9 cellular contexts compared by ENCODE assay signal in genomic region chr4:30716158-30716557, GRCh38. TPM values are rescaled to one million over a fixed set of nuclear protein-coding genes. Genes with fewer than 3 reads are reported as not detected.
DNase-seq lines count a peak whose midpoint lies in the region; ATAC-seq and TF ChIP-seq lines count a peak whose summit lies in the region.
"Had no signal": no experiment of that assay in that cellular context is flagged by ENCODE, and none has a peak within 500 bp of the region (broad histone marks: within the 10 kb centered on the region; RNA-seq: fewer than 3 reads in every experiment).

No MANE protein-coding gene starts in this region.

- H3K4me2 ChIP-seq in PC-9 (peak overlapping the region; percentile 87), parathyroid adenoma (ENCODE audit: low read length) (peak overlapping the region; percentile 52)

- H3K27me3 ChIP-seq in PC-9 (ENCODE audit: insufficient read depth, low read depth) (no peaks in the 10 kb centered on the region), parathyroid adenoma (ENCODE audit: control insufficient read depth, insufficient read depth, low read length) (no peaks in the 10 kb centered on the region)

- in situ Hi-C loops in ACHN (cut with HindIII; ENCODE audit: low pct_ligation_motif_present, low pct_unique_long_range_greater_than_20kb, low sequenced_read_pairs) = no loop called here

- ATAC-seq in HG03565 (IDR thresholded peaks at IDR 0.05; ENCODE audit: unreplicated experiment) = no peak

- H3K9ac ChIP-seq in parathyroid adenoma = no peak overlapping the region

- H3F3A ChIP-seq in PC-9 (ENCODE audit: insufficient read depth, low read depth) = peaks cover 12% of the 10 kb centered on the region

- peak; percentile 55 for DNase-seq in ACHN
- peak; percentile 49 for DNase-seq in GM10266 (ENCODE audit: extremely low spot score)
- DNase-seq in PC-9 = no peak
- no peak for DNase-seq in epithelial cell of prostate (ENCODE audit: low read depth, low spot score)
- no peak for DNase-seq in activated effector memory CD4-positive, alpha-beta T cell treated with Interleukin-2 at 50 U/mL for 16 hours
- DNase-seq in NCI-H2029 (lab: John Stamatoyannopoulos, UW) = no peak

- peak overlapping the region; percentile 58 for H3K4me3 ChIP-seq in PC-9
- peak overlapping the region; percentile 17 for H3K4me3 ChIP-seq in parathyroid adenoma (ENCODE audit: low read depth, low read length)

- BruUV-seq in PC-9 (replicated peaks; lab: Mats Ljungman, UMichigan) = no TSS peak

- no peaks in the 10 kb centered on the region for H3K9me3 ChIP-seq in PC-9 (ENCODE audit: insufficient read depth, low read depth)
- no peaks in the 10 kb centered on the region for H3K9me3 ChIP-seq in parathyroid adenoma (ENCODE audit: control insufficient read depth, low read length)
- H3K9me3 ChIP-seq: neutrophil had no signal

- POLR2A ChIA-PET in PC-9 (lab: Charles Lee; ENCODE audit: unreplicated experiment) = no interaction called here

- no peaks in the 10 kb centered on the region for H4K20me1 ChIP-seq in PC-9 (ENCODE audit: insufficient read depth)

- TF ChIP-seq CTCF in GM10266 (IDR thresholded peaks at IDR 0.05; ENCODE audit: control insufficient read depth, insufficient read depth, low read depth, missing control alignments) (peak; percentile 49), PC-9 (conservative IDR thresholded peaks at IDR 0.05) (peak; percentile 76), parathyroid adenoma (IDR thresholded peaks at IDR 0.05) (no peak)

- peak overlapping the region; percentile 53 for H3K27ac ChIP-seq in PC-9
- peak overlapping the region; percentile 73 for H3K27ac ChIP-seq in epithelial cell of prostate
- H3K27ac ChIP-seq in parathyroid adenoma = no peak overlapping the region
- H3K27ac ChIP-seq: neutrophil had no signal

- intact Hi-C loops in PC-9 (cut with micrococcal nuclease; ENCODE audit: unreplicated experiment) = loop anchor here (2.0 to 10.0 kb wide), 8 partner anchors 106 to 1426 kb away; no protein-coding TSS in a partner anchor

- CTCF ChIA-PET in PC-9 (lab: Charles Lee) = no interaction called here

- H3K4me1 ChIP-seq in PC-9 (replicated peaks; ENCODE audit: insufficient read depth) (no peaks in the 10 kb centered on the region), parathyroid adenoma (no peaks in the 10 kb centered on the region)

- peaks cover 7% of the 10 kb centered on the region; the same call in 1 of the 2 replicates for H3K79me2 ChIP-seq in PC-9 (ENCODE audit: low read depth)
- no peaks in the 10 kb centered on the region for H3K79me2 ChIP-seq in parathyroid adenoma

- H3K9me2 ChIP-seq in PC-9 (ENCODE audit: insufficient read depth) = no peaks in the 10 kb centered on the region

- H2AFZ ChIP-seq in PC-9 (peak overlapping the region; percentile 68; the same call in 1 of the 2 replicates), parathyroid adenoma (no peak overlapping the region)

- H3K36me3 ChIP-seq in PC-9 (ENCODE audit: low read depth) = no peaks in the 10 kb centered on the region
- no peaks in the 10 kb centered on the region for H3K36me3 ChIP-seq in parathyroid adenoma (ENCODE audit: control insufficient read depth, insufficient read depth, low read length)
- H3K36me3 ChIP-seq: neutrophil had no signal

RNA-seq across cellular contexts. Expression of gene PCDH7, which starts 4.0 kb away (rescaled TPM):
- 28.6 and 32.4 TPM in 2 replicates for total RNA-seq in PC-9 (2021)

Comparison
In these comparisons a context has a peak if more than half of its experiments do, and no peak if none do; other contexts are left out.
1. DNase-seq: peak in ACHN (single experiment) and GM10266 (single experiment); none in PC-9 (0 of 2), epithelial cell of prostate (single experiment), activated effector memory CD4-positive, alpha-beta T cell treated with Interleukin-2 at 50 U/mL for 16 hours (single experiment) and NCI-H2029 (single experiment).